In the genomic region with DNA sequence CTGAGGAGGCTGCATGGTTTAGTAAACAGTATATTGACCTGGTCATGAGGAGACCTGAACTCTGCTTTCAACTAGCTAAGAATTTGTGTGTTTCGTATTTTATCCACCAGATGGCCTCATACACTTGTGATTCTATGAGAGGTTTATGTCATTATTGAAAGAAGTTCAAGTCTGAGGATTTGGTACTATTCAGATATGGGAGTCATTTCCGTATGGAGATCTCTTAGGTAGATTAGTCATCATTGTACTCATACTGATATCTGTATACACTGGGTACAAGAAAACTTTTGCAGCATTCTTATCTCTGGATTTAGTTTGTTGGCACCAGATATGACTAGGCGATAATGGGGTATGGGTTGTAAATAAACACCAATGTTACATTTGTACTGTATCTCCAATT, we compare ENCODE assay signal across 8 cellular contexts. TPM values are rescaled to one million over a fixed set of nuclear protein-coding genes. Genes with fewer than 3 reads are reported as not detected.
DNase-seq lines count a peak whose midpoint lies in the region; ATAC-seq and TF ChIP-seq lines count a peak whose summit lies in the region.

No MANE protein-coding gene starts in this region.

- DNase-seq in EL (peak; percentile 82), HCT116 (ENCODE audit: low read depth, low spot score) (peak; percentile 49), NCI-H146 (lab: John Stamatoyannopoulos, UW) (peak; percentile 48), SW 1271 (lab: John Stamatoyannopoulos, UW) (peak; percentile 30 to 64), fibroblast of peridontal ligament (ENCODE audit: extremely low read depth) (peak; percentile 91), omental fat pad (ENCODE audit: low spot score) (no peak)
- DNase-seq in activated CD4-positive, CD25-positive, alpha-beta regulatory T cell (lab: John Stamatoyannopoulos, UW): no peak

- intact Hi-C loops in HCT116 (cut with micrococcal nuclease): loop anchor here (1.0 to 10.0 kb wide), 2 partner anchors 245 to 482 kb away; no protein-coding TSS in a partner anchor

- POLR2A ChIA-PET in HCT116 (lab: Charles Lee): interaction anchor here (1.4 kb wide), 1 partner anchor 244 kb away, joined by 13 read pairs; no protein-coding TSS in a partner anchor

- H3K27me3 ChIP-seq in HCT116 (ENCODE audit: insufficient read depth, low read length): no peaks in the 10 kb centered on the region

- H3K4me3 ChIP-seq in HCT116 (replicated peaks in 1 of 2; ENCODE audit: low read depth in 1 of 2, low read length in 2 of 2): no peak overlapping the region

- no peak overlapping the region for H3K4me2 ChIP-seq in HCT116 (ENCODE audit: low read length)

- peaks cover 0 to 4% of the 10 kb centered on the region in 2 experiments; a peak in 2 of 4 replicates for H3K4me1 ChIP-seq in HCT116 (ENCODE audit: control insufficient read depth in 1 of 2, insufficient read depth in 2 of 2, low read length in 2 of 2)

- H3K79me2 ChIP-seq in HCT116 (ENCODE audit: insufficient read depth, low read length): peaks cover 5% of the 10 kb centered on the region; the same call in 1 of the 2 replicates

- TF ChIP-seq CTCF in HCT116 (IDR thresholded peaks at IDR 0.05 in 2 of 3, conservative IDR thresholded peaks at IDR 0.05 in 1 of 3; ENCODE audit: borderline replicate concordance in 1 of 3, insufficient read depth in 1 of 3, low read depth in 2 of 3, low read length in 2 of 3) (peak; percentile 45 to 80 (median 65)), omental fat pad (IDR thresholded peaks at IDR 0.05) (no peak)

- peak; percentile 81 for TF ChIP-seq RAD21 in HCT116 (IDR thresholded peaks at IDR 0.05; ENCODE audit: low read depth)

- H4K20me1 ChIP-seq in HCT116 (ENCODE audit: insufficient read depth): no peaks in the 10 kb centered on the region

- no peak overlapping the region for H3K27ac ChIP-seq in HCT116 (ENCODE audit: low read depth, low read length)

- H3K36me3 ChIP-seq in HCT116 (ENCODE audit: control insufficient read depth in 1 of 2, insufficient read depth in 2 of 2, low read length in 2 of 2): peaks cover 0 to 2% of the 10 kb centered on the region in 2 experiments; a peak in 2 of 4 replicates

- RAD21 ChIA-PET in HCT116 (lab: Charles Lee; ENCODE audit: low non-redundant PET in 1 of 2, low total read pairs in 2 of 2, uncharacterized antibody in 2 of 2, unreplicated experiment in 2 of 2): interaction anchor here (0.6 to 2.2 kb wide), 7 partner anchors 126 to 248 kb away, joined by 3 to 39 read pairs (median 4); partner anchors contain the start of gene OLFML2B (in 2 of the 2)

- peak; percentile 86 for ATAC-seq in HCT116
- ATAC-seq in omental fat pad (ENCODE audit: low FRiP score): peak; percentile 79
- no peak for ATAC-seq in GM19023 (IDR thresholded peaks at IDR 0.05; ENCODE audit: unreplicated experiment)

- CTCF ChIA-PET in HCT116 (lab: Charles Lee): interaction anchor here (0.6 to 4.8 kb wide), 22 partner anchors 9 to 598 kb away, joined by 3 to 295 read pairs (median 4); partner anchors contain the start of gene OLFML2B

- no peaks in the 10 kb centered on the region for H3K9me3 ChIP-seq in HCT116 (ENCODE audit: control insufficient read depth in 1 of 2, insufficient read depth in 1 of 2, low read depth in 1 of 2, low read length in 2 of 2)

- TF ChIP-seq POLR2A in HCT116 (IDR thresholded peaks at IDR 0.05; ENCODE audit: borderline replicate concordance, extremely low read depth, insufficient read depth, insufficient read length): no peak

- no peak overlapping the region for H3K9ac ChIP-seq in HCT116 (ENCODE audit: low read length)

- no peaks in the 10 kb centered on the region for H3K9me2 ChIP-seq in HCT116 (ENCODE audit: insufficient read depth)

- no peak overlapping the region for H2AFZ ChIP-seq in HCT116 (ENCODE audit: low read depth, low read length, poor library complexity, severe bottlenecking)

- BruUV-seq in HCT116 (replicated peaks; lab: Mats Ljungman, UMichigan): no TSS peak

TF ChIP-seq in HCT116, 20 proteins besides CTCF, POLR2A, EP300 and RAD21:
- TF ChIP-seq EZH2 (IDR thresholded peaks at IDR 0.05) (no peak), SRF (IDR thresholded peaks at IDR 0.05; ENCODE audit: low read depth) (peak; percentile 73)

RNA-seq across cellular contexts. Expression of gene ATF6, which starts 26.6 kb away (rescaled TPM):
- total RNA-seq in HCT116 (2021; ENCODE audit: unreplicated experiment) (20.9 TPM), omental fat pad (10 to 100 TPM; 30.9 to 38.0 (median 36.1) TPM)
- 14.7 and 16.4 TPM in 2 replicates for polyA plus RNA-seq in HCT116 (2012)

RNA-seq across cellular contexts. Expression of gene DUSP12, which starts 43.2 kb away (rescaled TPM):
- total RNA-seq in HCT116 (2021; ENCODE audit: unreplicated experiment): 31.6 TPM
- 24.2 and 28.3 TPM in 2 replicates for polyA plus RNA-seq in HCT116 (2012)
- total RNA-seq in omental fat pad: 10 to 100 TPM; 14.8 to 49.2 (median 27.8) TPM

Comparison
In these comparisons a context has a peak if more than half of its experiments do, and no peak if none do; other contexts are left out.
1. DNase-seq: peak in EL (single experiment), HCT116 (single experiment), NCI-H146 (single experiment), SW 1271 (2 of 2) and fibroblast of peridontal ligament (single experiment); none in omental fat pad (single experiment) and activated CD4-positive, CD25-positive, alpha-beta regulatory T cell (0 of 4).
2. CTCF ChIP-seq: peak in HCT116 (3 of 3); none in omental fat pad (0 of 3).